In the genomic region with DNA sequence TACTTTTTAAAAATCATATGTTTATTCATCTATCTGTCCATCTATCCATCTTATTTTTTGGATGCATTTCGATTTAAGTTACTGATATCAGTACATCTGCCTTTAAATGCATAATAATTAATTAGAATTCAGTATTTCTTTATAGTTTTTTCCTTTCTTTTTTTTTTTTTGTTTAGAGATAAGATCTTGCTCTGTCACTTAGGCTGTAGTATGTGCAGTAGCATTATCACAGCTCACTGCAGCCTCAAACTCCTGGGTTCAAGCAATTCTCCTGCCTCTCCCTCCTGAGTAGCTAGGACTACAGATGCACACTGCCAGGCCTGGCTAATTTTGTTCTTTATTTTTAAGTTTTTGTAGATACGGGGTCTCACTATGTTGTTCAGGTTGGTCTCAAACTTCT, we compare ENCODE assay signal across 8 cellular contexts.
"Had no signal": no experiment of that assay in that cellular context is flagged by ENCODE, and none has a peak within 500 bp of the region (broad histone marks: within the 10 kb centered on the region; RNA-seq: fewer than 3 reads in every experiment).

No MANE protein-coding gene starts in this region.

- ATAC-seq: GM12878 had no signal

- H3K4me3 ChIP-seq: GM12878 had no signal

- DNase-seq: GDM1, GF-D8 had no signal

- FAIRE-seq: G401.6, GM12878, GM12891, GM12892, GM18507, GM19239 had no signal
